Comparison of ENCODE assay signal across 28 cellular contexts in genomic region chr20:61841551-61841950, GRCh38.
"Had no signal": no experiment of that assay in that cellular context is flagged by ENCODE, and none has a peak within 500 bp of the region (broad histone marks: within the 10 kb centered on the region; RNA-seq: fewer than 3 reads in every experiment).

No MANE protein-coding gene starts in this region.

- H3K27me3 Mint-ChIP-seq: activated CD4-positive, alpha-beta memory T cell treated with anti-CD3 and anti-CD28 coated beads for 36 hours; activated CD4-positive, alpha-beta T cell treated with anti-CD3 and anti-CD28 coated beads for 36 hours; activated CD4-positive, alpha-beta T cell treated with anti-CD3 and anti-CD28 coated beads, Interleukin-2, amount 10 ng/mL, durations not matched to agents 24 days and 14 days; activated naive CD4-positive, alpha-beta T cell treated with anti-CD3 and anti-CD28 coated beads, Interleukin-2, amount 10 ng/mL, durations not matched to agents 7 days and 5 days; activated T-cell treated with anti-CD3 and anti-CD28 coated beads, Interleukin-2, amount 50 U/mL, for 24 hours; central memory CD8-positive, alpha-beta T cell had no signal

- H3K4me1 ChIP-seq: ascending aorta, breast epithelium, esophagus muscularis mucosa, foreskin keratinocyte, gastrocnemius medialis had no signal

- ATAC-seq: activated CD4-positive, alpha-beta T cell treated with anti-CD3 and anti-CD28 coated beads for 36 hours; activated naive CD4-positive, alpha-beta T cell treated with anti-CD3 and anti-CD28 coated beads, Interleukin-2, amount 50 U/mL, for 72 hours; effector memory CD8-positive, alpha-beta T cell; foreskin keratinocyte; gastrocnemius medialis; SK-N-SH treated with all-trans-retinoic acid at 6 μM for 48 hours had no signal

- H3K4me1 Mint-ChIP-seq: activated CD4-positive, alpha-beta T cell treated with anti-CD3 and anti-CD28 coated beads for 36 hours; activated CD4-positive, alpha-beta T cell treated with anti-CD3 and anti-CD28 coated beads, Interleukin-2, amount 10 ng/mL, durations not matched to agents 24 days and 14 days; activated naive CD4-positive, alpha-beta T cell treated with anti-CD3 and anti-CD28 coated beads, Interleukin-2, amount 10 ng/mL, durations not matched to agents 7 days and 5 days; activated naive CD8-positive, alpha-beta T cell treated with anti-CD3 and anti-CD28 coated beads, Interleukin-2, amount 10 ng/mL, durations not matched to agents 7 days and 5 days; central memory CD8-positive, alpha-beta T cell had no signal

- H3K9me3 ChIP-seq: ascending aorta, breast epithelium, esophagus muscularis mucosa, gastrocnemius medialis had no signal

- H3K27ac Mint-ChIP-seq: activated CD4-positive, alpha-beta memory T cell treated with anti-CD3 and anti-CD28 coated beads for 36 hours; activated CD4-positive, alpha-beta T cell treated with anti-CD3 and anti-CD28 coated beads for 36 hours; activated CD4-positive, alpha-beta T cell treated with anti-CD3 and anti-CD28 coated beads, Interleukin-2, amount 10 ng/mL, durations not matched to agents 24 days and 14 days; activated naive CD4-positive, alpha-beta T cell treated with anti-CD3 and anti-CD28 coated beads, Interleukin-2, amount 10 ng/mL, durations not matched to agents 7 days and 5 days; activated naive CD4-positive, alpha-beta T cell treated with anti-CD3 and anti-CD28 coated beads, Interleukin-2, amount 50 U/mL, for 72 hours; activated naive CD8-positive, alpha-beta T cell treated with anti-CD3 and anti-CD28 coated beads, Interleukin-2, amount 10 ng/mL, durations not matched to agents 7 days and 5 days; activated T-cell treated with anti-CD3 and anti-CD28 coated beads, Interleukin-2, amount 50 U/mL, for 24 hours; activated T-helper 2 cell treated with anti-CD3 and anti-CD28 coated beads, Interferon-gamma antibody, Interleukin-2, Interleukin-4, amounts not matched to agents 10 μg/mL and 5 μg/mL and 100 μg/mL, durations not matched to agents 14 hours and 24 hours and 36 hours; effector memory CD8-positive, alpha-beta T cell had no signal

- DNase-seq: activated CD4-positive, alpha-beta memory T cell treated with anti-CD3 and anti-CD28 coated beads for 36 hours; activated CD4-positive, alpha-beta T cell treated with anti-CD3 and anti-CD28 coated beads for 36 hours; activated CD4-positive, alpha-beta T cell treated with anti-CD3 and anti-CD28 coated beads, Interleukin-2, amount 10 ng/mL, durations not matched to agents 24 days and 14 days; activated CD4-positive, CD25-positive, alpha-beta regulatory T cell; activated CD4-positive, CD25-positive, alpha-beta regulatory T cell treated with anti-CD3 and anti-CD28 coated beads, Interleukin-2, amount 50 U/mL, for 72 hours; activated CD8-positive, alpha-beta memory T cell treated with anti-CD3 and anti-CD28 coated beads, Interleukin-2, amount 50 U/mL, for 48 hours; activated effector memory CD4-positive, alpha-beta T cell treated with anti-CD3 and anti-CD28 coated beads, Interleukin-2, amount 50 U/mL, for 16 hours; activated naive CD4-positive, alpha-beta T cell; activated naive CD4-positive, alpha-beta T cell treated with anti-CD3 and anti-CD28 coated beads, Interleukin-2, amount 10 ng/mL, durations not matched to agents 7 days and 5 days; activated naive CD8-positive, alpha-beta T cell treated with anti-CD3 and anti-CD28 coated beads, Interleukin-2, amount 10 ng/mL, durations not matched to agents 7 days and 5 days; activated T-cell treated with anti-CD3 and anti-CD28 coated beads for 4 hours; activated T-cell treated with anti-CD3 and anti-CD28 coated beads, Interleukin-2, amount 50 U/mL, for 24 hours; cortex of kidney; effector CD4-positive, alpha-beta T cell; effector memory CD8-positive, alpha-beta T cell; erythroblast; foreskin keratinocyte; T-helper 2 cell had no signal

- H3K36me3 Mint-ChIP-seq: activated CD4-positive, alpha-beta memory T cell treated with anti-CD3 and anti-CD28 coated beads for 36 hours; activated naive CD4-positive, alpha-beta T cell treated with anti-CD3 and anti-CD28 coated beads, Interleukin-2, amount 10 ng/mL, durations not matched to agents 7 days and 5 days; activated naive CD4-positive, alpha-beta T cell treated with anti-CD3 and anti-CD28 coated beads, Interleukin-2, amount 50 U/mL, for 72 hours; activated naive CD8-positive, alpha-beta T cell treated with anti-CD3 and anti-CD28 coated beads, Interleukin-2, amount 10 ng/mL, durations not matched to agents 7 days and 5 days had no signal

- H3K9me3 Mint-ChIP-seq: activated CD4-positive, alpha-beta memory T cell treated with anti-CD3 and anti-CD28 coated beads for 36 hours; activated CD4-positive, alpha-beta T cell treated with anti-CD3 and anti-CD28 coated beads, Interleukin-2, amount 10 ng/mL, durations not matched to agents 24 days and 14 days; activated naive CD4-positive, alpha-beta T cell treated with anti-CD3 and anti-CD28 coated beads, Interleukin-2, amount 10 ng/mL, durations not matched to agents 7 days and 5 days; activated naive CD4-positive, alpha-beta T cell treated with anti-CD3 and anti-CD28 coated beads, Interleukin-2, amount 50 U/mL, for 72 hours; activated naive CD8-positive, alpha-beta T cell treated with anti-CD3 and anti-CD28 coated beads, Interleukin-2, amount 10 ng/mL, durations not matched to agents 7 days and 5 days; activated T-cell treated with anti-CD3 and anti-CD28 coated beads, Interleukin-2, amount 50 U/mL, for 24 hours; activated T-helper 2 cell treated with anti-CD3 and anti-CD28 coated beads, Interferon-gamma antibody, Interleukin-2, Interleukin-4, amounts not matched to agents 10 μg/mL and 5 μg/mL and 100 μg/mL, durations not matched to agents 14 hours and 24 hours and 36 hours; central memory CD8-positive, alpha-beta T cell; effector memory CD8-positive, alpha-beta T cell had no signal

- H3K4me3 Mint-ChIP-seq: activated CD4-positive, alpha-beta memory T cell treated with anti-CD3 and anti-CD28 coated beads for 36 hours; activated CD4-positive, alpha-beta T cell treated with anti-CD3 and anti-CD28 coated beads for 36 hours; activated CD4-positive, alpha-beta T cell treated with anti-CD3 and anti-CD28 coated beads, Interleukin-2, amount 10 ng/mL, durations not matched to agents 24 days and 14 days; activated naive CD4-positive, alpha-beta T cell treated with anti-CD3 and anti-CD28 coated beads, Interleukin-2, amount 10 ng/mL, durations not matched to agents 7 days and 5 days; activated naive CD8-positive, alpha-beta T cell treated with anti-CD3 and anti-CD28 coated beads, Interleukin-2, amount 10 ng/mL, durations not matched to agents 7 days and 5 days; activated T-cell treated with anti-CD3 and anti-CD28 coated beads, Interleukin-2, amount 50 U/mL, for 24 hours; brain; central memory CD8-positive, alpha-beta T cell; effector memory CD8-positive, alpha-beta T cell had no signal

- H3K4me3 ChIP-seq: ascending aorta, breast epithelium, cardiac muscle cell, esophagus muscularis mucosa, gastrocnemius medialis had no signal

- H3K36me3 ChIP-seq: ascending aorta, breast epithelium, cardiac muscle cell, esophagus muscularis mucosa, gastrocnemius medialis had no signal
